Comparison of ENCODE assay signal across 8 cellular contexts in the genomic region with DNA sequence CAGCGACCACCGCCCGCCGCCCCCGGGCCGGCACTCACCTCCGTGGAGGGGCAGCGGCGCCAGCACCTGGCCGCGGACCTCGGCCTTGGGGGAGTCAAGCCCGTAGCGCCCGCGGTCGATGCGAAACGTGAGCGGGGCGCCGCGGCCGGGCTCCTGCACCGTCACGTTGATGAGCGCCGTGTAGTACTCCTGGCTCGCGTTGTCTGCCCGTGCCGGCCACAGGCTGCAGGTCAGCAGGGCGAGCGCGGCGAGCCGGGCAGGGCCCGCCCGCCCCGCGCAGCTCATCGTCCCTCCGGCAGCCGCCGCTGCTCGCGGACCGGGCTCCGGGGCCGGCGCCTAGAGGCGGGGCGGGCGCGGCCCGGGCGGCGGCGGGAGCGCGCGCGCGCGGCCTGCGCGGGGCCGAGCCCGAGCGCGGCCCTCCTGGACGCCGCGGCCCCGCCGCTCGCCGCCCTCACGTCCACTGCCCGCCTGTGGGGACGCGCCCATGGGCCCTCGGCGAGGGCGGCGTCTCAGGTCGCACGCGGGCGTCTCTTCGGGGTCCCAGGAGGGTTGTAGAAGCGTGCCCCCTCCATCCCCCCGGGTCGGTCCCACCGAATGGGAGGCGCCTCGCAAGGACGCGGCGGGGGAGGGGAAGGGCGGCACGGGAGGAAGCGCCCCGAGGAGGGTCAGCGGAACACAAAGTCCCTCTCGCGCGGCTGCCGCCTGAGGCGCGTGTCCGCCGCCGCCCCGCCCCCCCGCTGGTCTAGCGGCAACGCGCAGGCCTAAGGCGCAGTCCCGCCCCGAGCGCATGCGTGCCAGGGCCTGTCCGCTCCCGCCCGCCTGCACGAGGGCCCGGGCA. TPM values are rescaled to one million over a fixed set of nuclear protein-coding genes. Genes with fewer than 3 reads are reported as not detected.
DNase-seq lines count a peak whose midpoint lies in the region; ATAC-seq lines count a peak whose summit lies in the region.

A gene with protein sequence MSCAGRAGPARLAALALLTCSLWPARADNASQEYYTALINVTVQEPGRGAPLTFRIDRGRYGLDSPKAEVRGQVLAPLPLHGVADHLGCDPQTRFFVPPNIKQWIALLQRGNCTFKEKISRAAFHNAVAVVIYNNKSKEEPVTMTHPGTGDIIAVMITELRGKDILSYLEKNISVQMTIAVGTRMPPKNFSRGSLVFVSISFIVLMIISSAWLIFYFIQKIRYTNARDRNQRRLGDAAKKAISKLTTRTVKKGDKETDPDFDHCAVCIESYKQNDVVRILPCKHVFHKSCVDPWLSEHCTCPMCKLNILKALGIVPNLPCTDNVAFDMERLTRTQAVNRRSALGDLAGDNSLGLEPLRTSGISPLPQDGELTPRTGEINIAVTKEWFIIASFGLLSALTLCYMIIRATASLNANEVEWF (minus strand): TSS at position 342 of the 838 bp plus-strand sequence. CDS start 57 bp downstream, at position 285.

- H3K18ac ChIP-seq in mesenchymal stem cell (ENCODE audit: low read depth in 1 of 2, low read length in 2 of 2), result peak within 1 kb of the TSS; percentile 91 to 96

- WGBS in mesenchymal stem cell, result under 1% methylated on average over 71 of the region's 129 CpGs

- peaks cover 10% of the 10 kb centered on the region for H3K9me3 ChIP-seq in NT2/D1 (ENCODE audit: insufficient read depth, low read length)
- no peaks in the 10 kb centered on the region for H3K9me3 ChIP-seq in endocrine pancreas (ENCODE audit: control insufficient read depth, low read length)
- peaks cover 4% of the 10 kb centered on the region for H3K9me3 ChIP-seq in mesenchymal stem cell (ENCODE audit: control insufficient read depth, low read length)

- peak within 1 kb of the TSS; percentile 90 for H3K9ac ChIP-seq in NT2/D1 (ENCODE audit: insufficient read length, low read depth)
- peak within 1 kb of the TSS; percentile 73 for H3K9ac ChIP-seq in endocrine pancreas (ENCODE audit: control insufficient read depth, insufficient read depth, low read length)
- H3K9ac ChIP-seq in mesenchymal stem cell (ENCODE audit: low read length), result peak within 1 kb of the TSS; percentile 91

- no peaks in the 10 kb centered on the region for H3K4me1 ChIP-seq in NT2/D1 (ENCODE audit: insufficient read depth, insufficient read length)
- H3K4me1 ChIP-seq in endocrine pancreas (ENCODE audit: control insufficient read depth, insufficient read depth, low read length), result peaks cover 5% of the 10 kb centered on the region
- peaks cover 4% of the 10 kb centered on the region for H3K4me1 ChIP-seq in mesenchymal stem cell (ENCODE audit: control insufficient read depth, insufficient read depth, low read depth, low read length)

- no peak within 1 kb of the TSS for H2AK5ac ChIP-seq in mesenchymal stem cell (ENCODE audit: low read length, severe bottlenecking)

- H2BK15ac ChIP-seq in mesenchymal stem cell (ENCODE audit: low read depth, poor library complexity, severe bottlenecking), result peak within 1 kb of the TSS; percentile 92

- H3K23ac ChIP-seq in mesenchymal stem cell (ENCODE audit: low read length in 2 of 2), result peak within 1 kb of the TSS in 1 of 2 experiments; percentile 97

- DNase-seq in GDM1 (lab: John Stamatoyannopoulos, UW) (peak; percentile 93), NT2/D1 (ENCODE audit: low read depth, low spot score) (peak; percentile 78), mesenchymal stem cell (peak; percentile 92)
- peak; percentile 85 for DNase-seq in activated CD8-positive, alpha-beta memory T cell treated with anti-CD3 and anti-CD28 coated beads, Interleukin-2, amount 50 U/mL, for 4 hours
- peak; percentile 77 to 86 (median 79) for DNase-seq in stimulated activated CD4-positive, alpha-beta T cell treated with anti-CD3 and anti-CD28 coated beads, TNF-alpha, amount 100 ng/mL, for 48 hours (ENCODE audit: low read depth in 3 of 3)

- H3K27me3 ChIP-seq in NT2/D1 (ENCODE audit: insufficient read depth, insufficient read length), result peaks cover 17% of the 10 kb centered on the region
- no peaks in the 10 kb centered on the region for H3K27me3 ChIP-seq in endocrine pancreas (ENCODE audit: control insufficient read depth, insufficient read depth, low read length)
- H3K27me3 ChIP-seq in mesenchymal stem cell (ENCODE audit: control insufficient read depth in 1 of 2, insufficient read depth in 1 of 2, low read length in 2 of 2), result peaks cover 0 to 6% of the 10 kb centered on the region in 2 experiments

- H2AFZ ChIP-seq in mesenchymal stem cell (ENCODE audit: low read depth, low read length), result peak within 1 kb of the TSS; percentile 98

- H2BK120ac ChIP-seq in mesenchymal stem cell (ENCODE audit: low read depth, low read length), result peak within 1 kb of the TSS; percentile 82

- peak within 1 kb of the TSS; percentile 73 for H3K4me3 ChIP-seq in NT2/D1 (ENCODE audit: insufficient read length, low read depth)
- H3K4me3 ChIP-seq in endocrine pancreas (ENCODE audit: control insufficient read depth, insufficient read depth, low read length), result peak within 1 kb of the TSS; percentile 98
- peak within 1 kb of the TSS; percentile 83 to 96 for H3K4me3 ChIP-seq in mesenchymal stem cell (ENCODE audit: insufficient read depth in 1 of 2, low read depth in 1 of 2, low read length in 2 of 2)

- peak within 1 kb of the TSS; percentile 80 for H2BK5ac ChIP-seq in mesenchymal stem cell (ENCODE audit: low read depth, low read length, poor library complexity, severe bottlenecking)

- peak within 1 kb of the TSS; percentile 75 to 93 for H3K4ac ChIP-seq in mesenchymal stem cell (ENCODE audit: low read depth in 1 of 2, low read length in 2 of 2)

- no peaks in the 10 kb centered on the region for H3K36me3 ChIP-seq in NT2/D1 (ENCODE audit: insufficient read depth, insufficient read length, low read length)
- H3K36me3 ChIP-seq in endocrine pancreas (ENCODE audit: control insufficient read depth, insufficient read depth, low read length), result no peaks in the 10 kb centered on the region
- no peaks in the 10 kb centered on the region for H3K36me3 ChIP-seq in mesenchymal stem cell (ENCODE audit: control insufficient read depth in 1 of 2, insufficient read depth in 2 of 2, low read depth in 1 of 2, low read length in 2 of 2)

- peak within 1 kb of the TSS; percentile 99 for H4K91ac ChIP-seq in mesenchymal stem cell (ENCODE audit: low read length)

- ATAC-seq in HG03354 (IDR thresholded peaks at IDR 0.05; ENCODE audit: poor library complexity, severe bottlenecking, unreplicated experiment), result peak; percentile 50
- no peak for ATAC-seq in HG02973 (IDR thresholded peaks at IDR 0.05; ENCODE audit: unreplicated experiment)

- peak within 1 kb of the TSS; percentile 48 to 100 for H3K14ac ChIP-seq in mesenchymal stem cell (ENCODE audit: low read length in 2 of 2)

- H3K4me2 ChIP-seq in mesenchymal stem cell (ENCODE audit: low read length, poor library complexity, severe bottlenecking), result peak within 1 kb of the TSS; percentile 74

- peaks cover 8% of the 10 kb centered on the region for H3K79me1 ChIP-seq in mesenchymal stem cell (replicated peaks; ENCODE audit: low read length, poor library complexity, severe bottlenecking)

- peak within 1 kb of the TSS; percentile 94 for H4K8ac ChIP-seq in mesenchymal stem cell (ENCODE audit: low read length)

- peak within 1 kb of the TSS; percentile 79 for H3K27ac ChIP-seq in mesenchymal stem cell (ENCODE audit: low read length, poor library complexity, severe bottlenecking)

- peak within 1 kb of the TSS; percentile 23 to 71 for H2BK12ac ChIP-seq in mesenchymal stem cell (ENCODE audit: low read length in 2 of 2)

RNA-seq across cellular contexts. Expression of the gene that starts here (rescaled TPM):
- 54.8 TPM for polyA plus RNA-seq in mesenchymal stem cell (2013, experiment 1 of 2)
- polyA plus RNA-seq in mesenchymal stem cell (2013, experiment 2 of 2), result 54.6 TPM
